Comparison of ENCODE assay signal across 7 cellular contexts in the genomic region with DNA sequence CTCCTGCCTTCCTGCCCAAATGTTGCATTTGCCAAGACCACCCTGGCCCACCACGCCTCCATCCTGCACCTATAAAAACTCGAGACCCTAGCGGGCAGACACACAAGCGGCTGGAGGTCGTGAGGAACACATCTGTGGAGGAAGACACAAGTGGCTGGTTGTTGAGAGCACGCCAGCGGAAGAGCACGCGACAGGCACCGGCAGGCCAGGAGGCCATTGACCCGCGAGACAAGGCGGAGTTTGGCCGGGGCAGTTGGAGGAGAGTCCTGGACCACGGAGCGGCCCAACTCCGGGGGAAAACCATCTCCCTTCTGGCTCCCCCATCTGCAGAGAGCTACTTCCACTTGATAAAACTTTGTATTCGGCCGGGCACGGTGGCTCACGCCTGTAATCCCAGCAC.
"Had no signal": no experiment of that assay in that cellular context is flagged by ENCODE, and none has a peak within 500 bp of the region (broad histone marks: within the 10 kb centered on the region; RNA-seq: fewer than 3 reads in every experiment).

No MANE protein-coding gene starts in this region.

- H3K9me3 ChIP-seq: HAP-1 had no signal

- H3K4me3 ChIP-seq: GM23338, HAP-1 had no signal

- H3K4me1 ChIP-seq: HAP-1 had no signal

- H3K27ac ChIP-seq: HL-60 had no signal

- H3K4me2 ChIP-seq: GM23338 had no signal

- FAIRE-seq: HepG2 had no signal

- ATAC-seq: HCT116, HepG2 had no signal

- DNase-seq: HFFc6, KBM-7 had no signal

- H3K36me3 ChIP-seq: HAP-1 had no signal

- H2AFZ ChIP-seq: GM23338 had no signal
